In the genomic region with DNA sequence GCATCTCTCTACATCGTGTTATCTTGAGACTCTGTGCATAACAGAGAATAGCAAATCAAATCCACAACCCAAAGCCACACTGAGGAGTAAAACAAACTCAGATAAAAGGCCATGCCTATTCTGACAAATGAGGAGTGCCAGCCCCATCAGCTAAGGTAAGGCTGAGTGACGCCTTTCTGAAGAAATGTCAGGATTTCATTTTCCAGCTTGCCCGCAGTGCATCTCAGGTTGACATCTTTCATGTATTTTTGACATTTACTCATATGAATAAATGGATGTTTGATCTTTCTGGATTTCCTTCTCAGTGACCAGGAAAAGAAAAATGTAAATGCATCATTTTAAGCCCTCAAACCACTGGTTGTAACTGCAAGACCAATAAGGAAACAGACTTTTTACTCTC, we compare ENCODE assay signal across 8 cellular contexts.
"Had no signal": no experiment of that assay in that cellular context is flagged by ENCODE, and none has a peak within 500 bp of the region (broad histone marks: within the 10 kb centered on the region; RNA-seq: fewer than 3 reads in every experiment).

No MANE protein-coding gene starts in this region.

- FAIRE-seq: G401.6, GM12878, GM12891, GM12892, GM18507, GM19239 had no signal

- ATAC-seq: GM12878 had no signal

- DNase-seq: GDM1, GF-D8 had no signal

- H3K4me3 ChIP-seq: GM12878 had no signal
